Comparison of ENCODE assay signal across 9 cellular contexts in genomic region chr4:6855692-6856297, GRCh38. TPM values are rescaled to one million over a fixed set of nuclear protein-coding genes. Genes with fewer than 3 reads are reported as not detected.
A peak's percentile ranks its signal among the peaks of the same experiment; 100 is the strongest.
DNase-seq lines count a peak whose midpoint lies in the region; ATAC-seq and TF ChIP-seq lines count a peak whose summit lies in the region.
"Had no signal": no experiment of that assay in that cellular context is flagged by ENCODE, and none has a peak within 500 bp of the region (broad histone marks: within the 10 kb centered on the region; RNA-seq: fewer than 3 reads in every experiment).

No MANE protein-coding gene starts in this region.

- H3K9me3 Mint-ChIP-seq in activated CD8-positive, alpha-beta T cell treated with anti-CD3 and anti-CD28 coated beads for 36 hours: peaks cover 11% of the 10 kb centered on the region

- H3K4me1 Mint-ChIP-seq in activated CD8-positive, alpha-beta T cell treated with anti-CD3 and anti-CD28 coated beads for 36 hours (ENCODE audit: low read depth): peaks cover 29% of the 10 kb centered on the region

- peak overlapping the region; percentile 85 for H3K27ac ChIP-seq in left ventricle myocardium inferior (replicated peaks)
- peak overlapping the region; percentile 3 to 55 for H3K27ac ChIP-seq in uterus
- H3K27ac ChIP-seq: C4-2B had no signal

- peaks cover 39% of the 10 kb centered on the region for H3K36me3 Mint-ChIP-seq in activated CD8-positive, alpha-beta T cell treated with anti-CD3 and anti-CD28 coated beads for 36 hours (ENCODE audit: low read depth)

- ATAC-seq in GM21515 (IDR thresholded peaks at IDR 0.05; ENCODE audit: unreplicated experiment): peak; percentile 90
- peak; percentile 97 for ATAC-seq in activated CD8-positive, alpha-beta T cell treated with anti-CD3 and anti-CD28 coated beads for 36 hours

- H3K27me3 Mint-ChIP-seq in activated CD8-positive, alpha-beta T cell treated with anti-CD3 and anti-CD28 coated beads for 36 hours: no peaks in the 10 kb centered on the region

- DNase-seq in NCI-H187 treated with DMSO at 0.1 percent for 48 hours (lab: John Stamatoyannopoulos, UW): peak; percentile 15
- no peak for DNase-seq in NCI-H187 (lab: John Stamatoyannopoulos, UW)
- DNase-seq in HT-29 (ENCODE audit: low spot score): peak; percentile 15
- DNase-seq in activated CD8-positive, alpha-beta T cell treated with anti-CD3 and anti-CD28 coated beads for 36 hours: peak; percentile 64
- DNase-seq in left ventricle myocardium inferior: no peak
- no peak for DNase-seq in uterus
- DNase-seq in DMS153 treated with DMSO at 0.1 percent for 48 hours (lab: John Stamatoyannopoulos, UW; ENCODE audit: unreplicated experiment): no peak

- peaks cover 63% of the 10 kb centered on the region for H3K4me1 ChIP-seq in left ventricle myocardium inferior
- H3K4me1 ChIP-seq in uterus: peaks cover 0 to 7% of the 10 kb centered on the region in 2 donors

- H3K27me3 ChIP-seq in left ventricle myocardium inferior (ENCODE audit: low read depth) (no peaks in the 10 kb centered on the region), uterus (no peaks in the 10 kb centered on the region)

- peaks cover 9% of the 10 kb centered on the region for H3K9me3 ChIP-seq in left ventricle myocardium inferior (replicated peaks)
- H3K9me3 ChIP-seq in uterus: no peaks in the 10 kb centered on the region

- H3K4me3 ChIP-seq in left ventricle myocardium inferior (peak overlapping the region; percentile 57), uterus (no peak overlapping the region)

- TF ChIP-seq CTCF in activated CD8-positive, alpha-beta T cell treated with anti-CD3 and anti-CD28 coated beads for 36 hours (IDR thresholded peaks at IDR 0.05): no peak
- TF ChIP-seq CTCF in left ventricle myocardium inferior (IDR thresholded peaks at IDR 0.05; ENCODE audit: borderline replicate concordance) (no peak), uterus (IDR thresholded peaks at IDR 0.05) (no peak)

- CTCF ChIA-PET in activated CD8-positive, alpha-beta T cell treated with anti-CD3 and anti-CD28 coated beads for 36 hours (lab: Charles Lee): interaction anchor here (1.0 to 1.8 kb wide), 2 partner anchors 10 to 18 kb away, joined by 4 to 11 read pairs; no protein-coding TSS in a partner anchor

- no peak for TF ChIP-seq POLR2A in uterus (IDR thresholded peaks at IDR 0.05)

- H3K27ac Mint-ChIP-seq in activated CD8-positive, alpha-beta T cell treated with anti-CD3 and anti-CD28 coated beads for 36 hours: peak overlapping the region; percentile 92

- POLR2A ChIA-PET in activated CD8-positive, alpha-beta T cell treated with anti-CD3 and anti-CD28 coated beads for 36 hours (lab: Charles Lee): interaction anchor here (1.1 kb wide), 1 partner anchor 72 kb away, joined by 4 read pairs; no protein-coding TSS in a partner anchor

- intact Hi-C loops in activated CD8-positive, alpha-beta T cell treated with anti-CD3 and anti-CD28 coated beads for 36 hours (cut with micrococcal nuclease): no loop called here
- intact Hi-C loops in left ventricle myocardium inferior (cut with micrococcal nuclease): no loop called here
- intact Hi-C loops in uterus (cut with DNase I; ENCODE audit: low total_unique reads): no loop called here

- H3K4me3 Mint-ChIP-seq in activated CD8-positive, alpha-beta T cell treated with anti-CD3 and anti-CD28 coated beads for 36 hours: peak overlapping the region; percentile 25

- H3K36me3 ChIP-seq in left ventricle myocardium inferior (peaks cover 32% of the 10 kb centered on the region), uterus (no peaks in the 10 kb centered on the region)

RNA-seq across cellular contexts. Expression of gene TBC1D14, which starts 53.8 kb away (rescaled TPM):
- 54.5 and 58.5 TPM in 2 replicates for total RNA-seq in HT-29 (2014; rRNA removed; shearing (Covaris generic))
- total RNA-seq in activated CD8-positive, alpha-beta T cell treated with anti-CD3 and anti-CD28 coated beads for 36 hours: 10 to 100 TPM; 34.7 to 36.3 TPM
- total RNA-seq in left ventricle myocardium inferior (36.1 TPM), uterus (10 to 100 TPM; 16.9 to 61.2 (median 28.1) TPM)

Comparison
In these comparisons a context has a peak if more than half of its experiments do, and no peak if none do; other contexts are left out.
1. DNase-seq: peak in NCI-H187 treated with DMSO at 0.1 percent for 48 hours (single experiment), HT-29 (single experiment) and activated CD8-positive, alpha-beta T cell treated with anti-CD3 and anti-CD28 coated beads for 36 hours (single experiment); none in NCI-H187 (0 of 2), left ventricle myocardium inferior (single experiment), uterus (0 of 2) and DMS153 treated with DMSO at 0.1 percent for 48 hours (single experiment).